8 cellular contexts compared by ENCODE assay signal in the genomic region with DNA sequence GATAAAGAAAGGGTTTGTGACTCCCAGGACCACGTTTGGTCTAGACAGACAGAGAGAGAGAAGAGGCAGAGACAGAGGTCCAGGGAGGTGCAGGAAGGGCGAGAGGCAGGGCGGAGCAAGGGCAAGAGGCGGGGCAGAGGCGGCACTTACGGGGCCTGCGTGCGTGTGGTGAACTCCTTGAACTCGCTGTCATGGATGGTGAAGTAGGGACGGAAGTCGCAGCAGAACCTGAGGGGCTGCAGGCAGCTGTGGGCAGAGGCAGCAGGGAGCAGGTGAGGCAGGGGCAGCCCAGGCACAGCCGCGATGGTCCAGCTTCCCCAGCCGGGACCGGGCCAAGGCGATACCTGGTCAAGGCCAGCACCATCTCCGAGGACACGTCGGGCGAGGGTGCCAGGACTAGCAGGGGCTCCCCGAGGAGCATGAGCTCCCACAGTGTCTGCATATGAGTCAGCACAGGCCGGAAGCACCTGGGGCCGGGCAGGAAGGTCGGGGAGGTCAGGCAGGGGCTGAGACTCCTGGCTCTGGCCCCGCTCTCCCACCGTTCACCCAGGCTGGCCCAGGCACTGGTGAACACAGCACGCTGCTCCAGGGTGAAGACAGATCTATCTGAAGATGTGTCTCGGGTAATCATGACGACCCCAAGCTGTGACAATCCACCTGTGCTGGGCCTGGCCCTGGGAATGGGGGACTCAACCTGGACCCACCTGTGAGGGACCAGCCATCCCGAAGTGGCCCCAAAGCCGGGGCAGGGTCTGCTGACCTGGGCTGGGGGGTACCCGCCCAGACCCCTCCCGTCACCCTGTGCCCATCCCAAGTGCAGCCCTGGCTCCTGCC. TPM values are rescaled to one million over a fixed set of nuclear protein-coding genes. Genes with fewer than 3 reads are reported as not detected.
DNase-seq lines count a peak whose midpoint lies in the region; ATAC-seq and TF ChIP-seq lines count a peak whose summit lies in the region.

No MANE protein-coding gene starts in this region.

- intact Hi-C loops in body of pancreas (cut with DNase I), result no loop called here

- no peak overlapping the region for H3K27ac ChIP-seq in body of pancreas

- DNase-seq in GF-D8 (lab: John Stamatoyannopoulos, UW) (peak; percentile 75), MV-4-11 (lab: John Stamatoyannopoulos, UW) (peak; percentile 77), islet precursor cell (peak; percentile 70), OCI-M2 (lab: John Stamatoyannopoulos, UW; ENCODE audit: unreplicated experiment) (no peak), body of pancreas (no peak)
- peak; percentile 39 for DNase-seq in activated CD8-positive, alpha-beta memory T cell treated with anti-CD3 and anti-CD28 coated beads, Interleukin-2, amount 50 U/mL, for 24 hours (ENCODE audit: extremely low read depth)
- DNase-seq in stimulated activated CD8-positive, alpha-beta memory T cell treated with anti-CD3 and anti-CD28 coated beads, Interleukin-4, amount 100 ng/mL, for 4 hours (ENCODE audit: low read depth in 2 of 2, low spot score in 1 of 2), result peak; percentile 36 to 46

- no peaks in the 10 kb centered on the region for H3K36me3 ChIP-seq in body of pancreas (replicated peaks in 1 of 2; ENCODE audit: insufficient read depth in 1 of 2, low read depth in 2 of 2)

- H3K27me3 ChIP-seq in body of pancreas, result no peaks in the 10 kb centered on the region

- peak; percentile 71 for ATAC-seq in GM21723 (IDR thresholded peaks at IDR 0.05; ENCODE audit: unreplicated experiment)
- ATAC-seq in body of pancreas, result no peak

- peaks cover under 1% of the 10 kb centered on the region for H3K4me1 ChIP-seq in body of pancreas

- TF ChIP-seq CTCF in body of pancreas (IDR thresholded peaks at IDR 0.05), result no peak

- peak in 1 of 3 donors; percentile 14 for TF ChIP-seq POLR2A in body of pancreas (IDR thresholded peaks at IDR 0.05)

- H3K9me3 ChIP-seq in body of pancreas, result no peaks in the 10 kb centered on the region

- 70 to 81% methylated on average over 20 to 33 of the region's 33 CpGs for WGBS in body of pancreas, 2 donors

- H3K4me3 ChIP-seq in body of pancreas, result no peak overlapping the region

RNA-seq across cellular contexts. Expression of a gene that starts 7.2 kb away (rescaled TPM):
- total RNA-seq in body of pancreas, result 100 to 1,000 TPM; 113 to 140 TPM

RNA-seq across cellular contexts. Expression of a gene that starts 12.1 kb away (rescaled TPM):
- 1 to 10 TPM; 3.4 to 7.3 TPM for total RNA-seq in body of pancreas

RNA-seq across cellular contexts. Expression of a gene that starts 28.5 kb away (rescaled TPM):
- 10 to 100 TPM; 48.8 to 53.4 TPM for total RNA-seq in body of pancreas

RNA-seq across cellular contexts. Expression of a gene that starts 44.5 kb away (rescaled TPM):
- total RNA-seq in body of pancreas, result 1 to 10 TPM; 3.0 to 3.6 TPM

RNA-seq across cellular contexts. Expression of a gene that starts 53.2 kb away (rescaled TPM):
- total RNA-seq in body of pancreas, result 1 to 10 TPM; 3.9 to 4.6 TPM

Comparison
In these comparisons a context has a peak if more than half of its experiments do, and no peak if none do; other contexts are left out.
1. DNase-seq: peak in GF-D8 (single experiment), MV-4-11 (single experiment), activated CD8-positive, alpha-beta memory T cell treated with anti-CD3 and anti-CD28 coated beads, Interleukin-2, amount 50 U/mL, for 24 hours (single experiment), islet precursor cell (single experiment) and stimulated activated CD8-positive, alpha-beta memory T cell treated with anti-CD3 and anti-CD28 coated beads, Interleukin-4, amount 100 ng/mL, for 4 hours (2 of 2); none in OCI-M2 (single experiment) and body of pancreas (0 of 4).